Comparison of ENCODE assay signal across 1 cellular context in genomic region chr17:78313735-78314648, GRCh38.
TF ChIP-seq lines count a peak whose summit lies in the region.

No MANE protein-coding gene starts in this region.

TF ChIP-seq in WTC11, 78 proteins besides CTCF, POLR2A, EP300 and RAD21 (continued from another document):
- peak; percentile 53; the same call in 1 of the 2 replicates for TF ChIP-seq ZNF281 (CRISPR knock-in tag; IDR thresholded peaks at IDR 0.05)
- 0 out of 2 replicates have a peak, but pooled peaks have one; percentile 47 for TF ChIP-seq KAT7 (CRISPR knock-in tag; IDR thresholded peaks at IDR 0.05; ENCODE audit: borderline replicate concordance)
- no peak for TF ChIP-seq RORB (CRISPR knock-in tag; IDR thresholded peaks at IDR 0.05)
- TF ChIP-seq RELA (CRISPR knock-in tag; IDR thresholded peaks at IDR 0.05; ENCODE audit: borderline replicate concordance), result peak; percentile 76; the same call in 1 of the 2 replicates
